ENCODE assay signal across 22 cellular contexts in genomic region chr2:238667008-238667407, GRCh38.
DNase-seq lines count a peak whose midpoint lies in the region; TF ChIP-seq lines count a peak whose summit lies in the region.
"Had no signal": no experiment of that assay in that cellular context is flagged by ENCODE, and none has a peak within 500 bp of the region (broad histone marks: within the 10 kb centered on the region; RNA-seq: fewer than 3 reads in every experiment).

No MANE protein-coding gene starts in this region.

- H3K56ac ChIP-seq in mesendoderm (ENCODE audit: low read length), result no peak overlapping the region

- no peak for TF ChIP-seq POLR2A in breast epithelium (IDR thresholded peaks at IDR 0.05)

- H2BK120ac ChIP-seq in mesendoderm (ENCODE audit: low read depth, low read length), result no peak overlapping the region

- no peak overlapping the region for H2BK5ac ChIP-seq in mesendoderm (ENCODE audit: low read length)

- H4K8ac ChIP-seq in mesendoderm (ENCODE audit: low read depth, low read length), result no peak overlapping the region

- H3K79me1 ChIP-seq in mesendoderm (ENCODE audit: low read length), result no peaks in the 10 kb centered on the region

- H3K4me1 ChIP-seq in GM23248 (ENCODE audit: insufficient read depth), result peaks cover 10% of the 10 kb centered on the region
- H3K4me1 ChIP-seq in breast epithelium, result no peaks in the 10 kb centered on the region
- H3K4me1 ChIP-seq in mesendoderm (ENCODE audit: control insufficient read depth, low read depth, low read length), result no peaks in the 10 kb centered on the region
- H3K4me1 ChIP-seq: right lobe of liver, upper lobe of right lung had no signal

- H3K36me3 ChIP-seq in GM23248 (ENCODE audit: low read depth) (no peaks in the 10 kb centered on the region), breast epithelium (no peaks in the 10 kb centered on the region), mesendoderm (ENCODE audit: control insufficient read depth, insufficient read depth, low read length) (no peaks in the 10 kb centered on the region)
- H3K36me3 ChIP-seq: right lobe of liver, upper lobe of right lung, WERI-Rb-1 had no signal

- intact Hi-C loops in breast epithelium (cut with DNase I; ENCODE audit: low total_unique reads), result no loop called here

- H3K9me3 ChIP-seq in GM23248 (ENCODE audit: low read depth) (no peaks in the 10 kb centered on the region), breast epithelium (peaks cover 3 to 16% of the 10 kb centered on the region in 2 donors)
- H3K9me3 ChIP-seq: right lobe of liver, upper lobe of right lung had no signal

- H3K4me3 ChIP-seq in AG09309 (ENCODE audit: control insufficient read depth, low read depth, low read length) (no peak overlapping the region), GM23248 (no peak overlapping the region), breast epithelium (no peak overlapping the region), foreskin fibroblast (ENCODE audit: low read depth in 1 of 2, low read length in 2 of 2) (no peak overlapping the region), mesendoderm (ENCODE audit: low read length) (no peak overlapping the region)
- H3K4me3 ChIP-seq: right lobe of liver, SK-N-MC, upper lobe of right lung had no signal

- no peak overlapping the region for H3K18ac ChIP-seq in mesendoderm (ENCODE audit: low read length)

- peak overlapping the region; percentile 35 for H3K4me2 ChIP-seq in GM23248 (ENCODE audit: unreplicated experiment)
- H3K4me2 ChIP-seq in mesendoderm (ENCODE audit: low read length), result no peak overlapping the region

- peak overlapping the region; percentile 13; the same call in 1 of the 2 replicates for H2AFZ ChIP-seq in GM23248

- no peaks in the 10 kb centered on the region for H3K9me2 ChIP-seq in GM23248 (ENCODE audit: insufficient read depth)

- H4K5ac ChIP-seq in mesendoderm (ENCODE audit: low read length), result no peak overlapping the region

- peak; percentile 28 for DNase-seq in AG09309 (ENCODE audit: low read depth)
- DNase-seq in GM23248, result peak; percentile 83
- peak in 1 of 2 donors; percentile 17 for DNase-seq in breast epithelium (ENCODE audit: low spot score in 2 of 2)
- peak; percentile 45 to 90 for DNase-seq in foreskin fibroblast
- DNase-seq in effector CD4-positive, alpha-beta T cell, result no peak
- DNase-seq in mesendoderm, result no peak
- no peak for DNase-seq in NCI-H1417 (lab: John Stamatoyannopoulos, UW)
- DNase-seq in activated gamma-delta T cell (lab: John Stamatoyannopoulos, UW), result no peak
- DNase-seq: activated CD4-positive, alpha-beta T cell treated with anti-CD3 and anti-CD28 coated beads, Interleukin-2, amount 50 U/mL, for 1 hour; activated naive CD8-positive, alpha-beta T cell treated with anti-CD3 and anti-CD28 coated beads for 36 hours; CD8-positive, alpha-beta memory T cell; DMS153; endodermal cell; H7; NCI-H146; NCI-H526; posterior cingulate gyrus; right lobe of liver; RPMI8226; upper lobe of right lung; WERI-Rb-1 had no signal

- 13 to 14% methylated on average over 6 of the region's 6 CpGs for WGBS in GM23248 (ENCODE audit: low coverage in 1 of 2, low lambda C conversion rate in 2 of 2, missing lambda C conversion rate in 2 of 2), 2 experiments
- no CpG with 5 or more reads among the region's 6 CpGs for WGBS in mesendoderm (ENCODE audit: extremely low coverage, insufficient coverage, low lambda C conversion rate)

- H3K9ac ChIP-seq in GM23248 (peak overlapping the region; percentile 30; the same call in 1 of the 2 replicates), mesendoderm (ENCODE audit: low read length) (no peak overlapping the region)

- H3K27ac ChIP-seq in GM23248 (peak overlapping the region; percentile 58), breast epithelium (peak overlapping the region; percentile 34 to 74), mesendoderm (ENCODE audit: low read depth, low read length) (no peak overlapping the region)
- H3K27ac ChIP-seq: right lobe of liver, SK-N-MC, upper lobe of right lung, WERI-Rb-1 had no signal

- no peaks in the 10 kb centered on the region for H3K79me2 ChIP-seq in GM23248 (ENCODE audit: insufficient read depth)
- no peaks in the 10 kb centered on the region for H3K79me2 ChIP-seq in mesendoderm (ENCODE audit: control insufficient read depth, insufficient read depth, low read length)

- no peaks in the 10 kb centered on the region for H4K20me1 ChIP-seq in GM23248 (ENCODE audit: insufficient read depth)

- H3K4ac ChIP-seq in mesendoderm (ENCODE audit: low read depth, low read length), result no peak overlapping the region

- no peak overlapping the region for H2AK5ac ChIP-seq in mesendoderm (ENCODE audit: low read length)

- TF ChIP-seq CTCF in AG09309 (IDR thresholded peaks at IDR 0.05; ENCODE audit: control insufficient read depth, insufficient read depth, low read depth, low read length, missing control alignments), result no peak
- no peak for TF ChIP-seq CTCF in breast epithelium (IDR thresholded peaks at IDR 0.05)
- TF ChIP-seq CTCF in foreskin fibroblast (IDR thresholded peaks at IDR 0.05; ENCODE audit: low read depth, low read length), result no peak

- in situ Hi-C loops in GM23248 (cut with MboI), result no loop called here

- H3K23ac ChIP-seq in mesendoderm (ENCODE audit: low read length), result no peak overlapping the region

- H3K27me3 ChIP-seq in GM23248 (replicated peaks; ENCODE audit: insufficient read depth) (no peaks in the 10 kb centered on the region), breast epithelium (no peaks in the 10 kb centered on the region), mesendoderm (ENCODE audit: insufficient read depth, low read length, poor library complexity) (no peaks in the 10 kb centered on the region)
- H3K27me3 ChIP-seq: right lobe of liver, upper lobe of right lung had no signal

- H3F3A ChIP-seq in GM23248 (ENCODE audit: insufficient read depth), result peaks cover 20% of the 10 kb centered on the region; the same call in 1 of the 2 replicates

- no peak overlapping the region for H2BK15ac ChIP-seq in mesendoderm (replicated peaks; ENCODE audit: low read depth)

Comparison
In these comparisons a context has a peak if more than half of its experiments do, and no peak if none do; other contexts are left out.
1. DNase-seq: peak in AG09309 (single experiment), GM23248 (single experiment) and foreskin fibroblast (2 of 2); none in effector CD4-positive, alpha-beta T cell (single experiment), mesendoderm (single experiment), NCI-H1417 (0 of 3) and activated gamma-delta T cell (single experiment).